In the genomic region with DNA sequence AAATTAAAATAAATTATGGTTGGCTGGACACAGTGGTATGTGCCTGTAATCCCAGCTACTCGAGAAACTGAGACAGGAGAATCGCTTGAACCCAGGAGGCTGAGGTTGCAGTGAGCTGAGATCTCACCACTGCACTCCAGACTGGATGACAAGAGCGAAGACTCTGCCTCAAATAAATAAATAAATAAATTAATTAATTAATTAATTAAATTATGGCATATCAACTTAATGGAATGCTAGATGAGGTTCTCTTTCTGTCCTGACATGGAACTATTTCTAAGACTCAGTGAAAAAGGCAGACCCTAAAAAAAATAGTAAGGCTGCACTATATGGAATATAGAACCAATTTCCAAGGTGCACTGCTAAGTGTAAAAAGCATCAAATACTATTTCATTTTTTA, we compare ENCODE assay signal across 29 cellular contexts.
"Had no signal": no experiment of that assay in that cellular context is flagged by ENCODE, and none has a peak within 500 bp of the region (broad histone marks: within the 10 kb centered on the region; RNA-seq: fewer than 3 reads in every experiment).

No MANE protein-coding gene starts in this region.

- H3K27ac ChIP-seq: neural progenitor cell, parathyroid adenoma, psoas muscle, right lobe of liver, sigmoid colon, suprapubic skin, testis, tibial artery, upper lobe of right lung, uterus had no signal

- DNase-seq: naive thymus-derived CD4-positive, alpha-beta T cell; natural killer cell; nucleus accumbens; posterior cingulate gyrus; psoas muscle; right cardiac atrium; right lobe of liver; sigmoid colon; small intestine; stimulated activated CD4-positive, alpha-beta T cell treated with anti-CD3 and anti-CD28 coated beads, Interleukin-15, amount 100 ng/mL, for 24 hours; stimulated activated CD4-positive, alpha-beta T cell treated with anti-CD3 and anti-CD28 coated beads, Interleukin-2, amount 100 ng/mL, for 24 hours; stimulated activated CD4-positive, alpha-beta T cell treated with anti-CD3 and anti-CD28 coated beads, Interleukin-2, amount 100 ng/mL, for 48 hours; stimulated activated CD4-positive, alpha-beta T cell treated with anti-CD3 and anti-CD28 coated beads, Interleukin-4, amount 100 ng/mL, for 24 hours; stimulated activated naive B cell treated with anti-CD40 and anti-IgM and Interleukin-4, amounts not matched to agents 10 μg/mL and 1 μg/mL and 100 μg/mL, for 72 hours; stimulated activated naive CD4-positive, alpha-beta T cell treated with Interleukin-2 at 50 U/mL for 16 hours; stimulated activated naive CD8-positive, alpha-beta T cell treated with anti-CD3 and anti-CD28 coated beads, Interleukin-15, amount 100 ng/mL, for 72 hours; substantia nigra; testis; tibial artery; transverse colon; upper lobe of right lung; uterus had no signal

- H3K4me1 ChIP-seq: parathyroid adenoma, uterus had no signal

- H3K36me3 Mint-ChIP-seq: natural killer cell had no signal

- H3K27me3 Mint-ChIP-seq: naive thymus-derived CD4-positive, alpha-beta T cell; progenitor cell of endocrine pancreas; stimulated activated naive B cell treated with anti-CD40 and anti-IgM and Interleukin-4, amounts not matched to agents 10 μg/mL and 1 μg/mL and 100 μg/mL, for 72 hours; stimulated activated naive CD8-positive, alpha-beta T cell treated with anti-CD3 and anti-CD28 coated beads, Interleukin-15, amount 100 ng/mL, for 72 hours; type B pancreatic cell had no signal

- H3K9me3 ChIP-seq: psoas muscle, right lobe of liver, sigmoid colon, suprapubic skin, testis, tibial artery, transverse colon, upper lobe of right lung, uterus had no signal

- H3K36me3 ChIP-seq: tibial artery, upper lobe of right lung, uterus had no signal

- H3K27me3 ChIP-seq: neural progenitor cell, right lobe of liver, sigmoid colon, suprapubic skin, testis, tibial artery, transverse colon, upper lobe of right lung, uterus had no signal

- H3K9me3 Mint-ChIP-seq: natural killer cell; stimulated activated effector memory CD8-positive, alpha-beta T cell treated with anti-CD3 and anti-CD28 coated beads, Interleukin-12 subunit alpha, Interleukin-12 subunit beta, amount 100 ng/mL, for 72 hours had no signal

- H3K9ac ChIP-seq: neural progenitor cell, parathyroid adenoma had no signal

- ATAC-seq: naive thymus-derived CD4-positive, alpha-beta T cell; natural killer cell; psoas muscle; right cardiac atrium; right lobe of liver; stimulated activated effector memory CD8-positive, alpha-beta T cell treated with anti-CD3 and anti-CD28 coated beads, Interleukin-12 subunit alpha, Interleukin-12 subunit beta, amount 100 ng/mL, for 72 hours; stimulated activated naive B cell treated with anti-CD40 and anti-IgM and Interleukin-4, amounts not matched to agents 10 μg/mL and 1 μg/mL and 100 μg/mL, for 72 hours; stimulated activated naive CD8-positive, alpha-beta T cell treated with anti-CD3 and anti-CD28 coated beads, Interleukin-15, amount 100 ng/mL, for 72 hours; upper lobe of right lung had no signal

- H3K4me3 Mint-ChIP-seq: naive thymus-derived CD4-positive, alpha-beta T cell; natural killer cell; nephron; neural progenitor cell; stimulated activated effector memory CD8-positive, alpha-beta T cell treated with anti-CD3 and anti-CD28 coated beads, Interleukin-12 subunit alpha, Interleukin-12 subunit beta, amount 100 ng/mL, for 72 hours; stimulated activated naive B cell treated with anti-CD40 and anti-IgM and Interleukin-4, amounts not matched to agents 10 μg/mL and 1 μg/mL and 100 μg/mL, for 72 hours; stimulated activated naive CD8-positive, alpha-beta T cell treated with anti-CD3 and anti-CD28 coated beads, Interleukin-15, amount 100 ng/mL, for 72 hours; type B pancreatic cell had no signal

- H3K4me2 ChIP-seq: neural progenitor cell had no signal

- H2AFZ ChIP-seq: neural progenitor cell, parathyroid adenoma had no signal

- H3K27ac Mint-ChIP-seq: natural killer cell; nephron; neural progenitor cell; progenitor cell of endocrine pancreas; stimulated activated naive B cell treated with anti-CD40 and anti-IgM and Interleukin-4, amounts not matched to agents 10 μg/mL and 1 μg/mL and 100 μg/mL, for 72 hours; stimulated activated naive CD8-positive, alpha-beta T cell treated with anti-CD3 and anti-CD28 coated beads, Interleukin-15, amount 100 ng/mL, for 72 hours; type B pancreatic cell had no signal

- H3K4me3 ChIP-seq: neural progenitor cell, psoas muscle, right lobe of liver, sigmoid colon, suprapubic skin, testis, tibial artery, transverse colon, upper lobe of right lung, uterus had no signal

- FAIRE-seq: small intestine had no signal
